Comparison of ENCODE assay signal across 1 cellular context in genomic region chrX:129646721-129647587, GRCh38.
TF ChIP-seq lines count a peak whose summit lies in the region.

No MANE protein-coding gene starts in this region.

TF ChIP-seq in SK-N-SH, 30 proteins besides CTCF, POLR2A, EP300 and RAD21 (continued from another document):
- TF ChIP-seq, protein P1, sequence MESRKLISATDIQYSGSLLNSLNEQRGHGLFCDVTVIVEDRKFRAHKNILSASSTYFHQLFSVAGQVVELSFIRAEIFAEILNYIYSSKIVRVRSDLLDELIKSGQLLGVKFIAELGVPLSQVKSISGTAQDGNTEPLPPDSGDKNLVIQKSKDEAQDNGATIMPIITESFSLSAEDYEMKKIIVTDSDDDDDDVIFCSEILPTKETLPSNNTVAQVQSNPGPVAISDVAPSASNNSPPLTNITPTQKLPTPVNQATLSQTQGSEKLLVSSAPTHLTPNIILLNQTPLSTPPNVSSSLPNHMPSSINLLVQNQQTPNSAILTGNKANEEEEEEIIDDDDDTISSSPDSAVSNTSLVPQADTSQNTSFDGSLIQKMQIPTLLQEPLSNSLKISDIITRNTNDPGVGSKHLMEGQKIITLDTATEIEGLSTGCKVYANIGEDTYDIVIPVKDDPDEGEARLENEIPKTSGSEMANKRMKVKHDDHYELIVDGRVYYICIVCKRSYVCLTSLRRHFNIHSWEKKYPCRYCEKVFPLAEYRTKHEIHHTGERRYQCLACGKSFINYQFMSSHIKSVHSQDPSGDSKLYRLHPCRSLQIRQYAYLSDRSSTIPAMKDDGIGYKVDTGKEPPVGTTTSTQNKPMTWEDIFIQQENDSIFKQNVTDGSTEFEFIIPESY (IDR thresholded peaks at IDR 0.05; ENCODE audit: borderline replicate concordance, low read depth), result no peak
- no peak for TF ChIP-seq FOSL2 (IDR thresholded peaks at IDR 0.05; ENCODE audit: borderline replicate concordance, low read depth)
TF ChIP-seq in SK-N-SH: peak in this region for 0.
